1 cellular context compared by ENCODE assay signal in the genomic region with DNA sequence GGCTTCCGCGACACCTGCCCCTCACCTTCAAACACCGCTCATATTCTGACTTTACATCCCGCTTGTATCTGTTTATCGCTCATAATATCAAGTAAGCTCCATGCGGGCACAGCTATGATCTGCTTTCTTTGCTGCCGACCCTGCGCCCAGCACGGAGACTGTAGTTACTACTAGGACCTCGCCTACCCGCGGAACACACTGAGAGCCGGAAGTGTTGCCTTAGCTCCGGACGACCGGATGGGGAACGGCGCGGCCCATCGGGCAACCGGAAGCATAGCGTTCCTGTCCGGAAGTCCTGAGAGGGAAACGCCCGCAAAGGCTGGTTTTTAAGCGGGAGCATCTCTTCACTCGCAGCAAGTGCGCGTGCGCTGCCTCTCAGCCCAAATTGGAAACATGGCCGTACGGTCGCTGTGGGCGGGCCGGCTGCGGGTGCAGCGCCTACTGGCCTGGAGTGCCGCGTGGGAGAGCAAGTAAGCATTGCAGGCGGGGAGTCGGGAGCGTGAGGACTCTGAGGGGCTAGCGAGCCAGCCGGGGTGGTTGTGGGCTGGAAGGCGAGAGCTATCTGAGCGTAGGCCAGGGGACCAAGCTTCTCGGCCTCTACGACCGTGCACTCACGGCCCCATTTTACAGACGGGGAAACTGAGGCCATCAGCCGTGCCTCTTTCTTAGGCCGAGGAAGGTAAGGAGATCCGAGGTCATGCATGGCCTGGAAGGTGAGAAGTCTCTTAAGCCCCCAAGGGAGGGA.
A peak's percentile ranks its signal among the peaks of the same experiment; 100 is the strongest.
TF ChIP-seq lines count a peak whose summit lies in the region.

Gene GRPEL2 (plus strand): TSS at position 353 of the 745 bp plus-strand sequence. CDS start 41 bp downstream, at position 394.

TF ChIP-seq in HepG2, 621 proteins besides CTCF, POLR2A, EP300 and RAD21 (continued from another document):
- TF ChIP-seq, protein P1, sequence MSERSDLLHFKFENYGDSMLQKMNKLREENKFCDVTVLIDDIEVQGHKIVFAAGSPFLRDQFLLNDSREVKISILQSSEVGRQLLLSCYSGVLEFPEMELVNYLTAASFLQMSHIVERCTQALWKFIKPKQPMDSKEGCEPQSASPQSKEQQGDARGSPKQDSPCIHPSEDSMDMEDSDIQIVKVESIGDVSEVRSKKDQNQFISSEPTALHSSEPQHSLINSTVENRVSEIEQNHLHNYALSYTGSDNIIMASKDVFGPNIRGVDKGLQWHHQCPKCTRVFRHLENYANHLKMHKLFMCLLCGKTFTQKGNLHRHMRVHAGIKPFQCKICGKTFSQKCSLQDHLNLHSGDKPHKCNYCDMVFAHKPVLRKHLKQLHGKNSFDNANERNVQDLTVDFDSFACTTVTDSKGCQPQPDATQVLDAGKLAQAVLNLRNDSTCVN (CRISPR knock-in tag; IDR thresholded peaks at IDR 0.05; ENCODE audit: borderline replicate concordance): peak; percentile 41; the same call in 1 of the 2 replicates
- TF ChIP-seq, protein P2, sequence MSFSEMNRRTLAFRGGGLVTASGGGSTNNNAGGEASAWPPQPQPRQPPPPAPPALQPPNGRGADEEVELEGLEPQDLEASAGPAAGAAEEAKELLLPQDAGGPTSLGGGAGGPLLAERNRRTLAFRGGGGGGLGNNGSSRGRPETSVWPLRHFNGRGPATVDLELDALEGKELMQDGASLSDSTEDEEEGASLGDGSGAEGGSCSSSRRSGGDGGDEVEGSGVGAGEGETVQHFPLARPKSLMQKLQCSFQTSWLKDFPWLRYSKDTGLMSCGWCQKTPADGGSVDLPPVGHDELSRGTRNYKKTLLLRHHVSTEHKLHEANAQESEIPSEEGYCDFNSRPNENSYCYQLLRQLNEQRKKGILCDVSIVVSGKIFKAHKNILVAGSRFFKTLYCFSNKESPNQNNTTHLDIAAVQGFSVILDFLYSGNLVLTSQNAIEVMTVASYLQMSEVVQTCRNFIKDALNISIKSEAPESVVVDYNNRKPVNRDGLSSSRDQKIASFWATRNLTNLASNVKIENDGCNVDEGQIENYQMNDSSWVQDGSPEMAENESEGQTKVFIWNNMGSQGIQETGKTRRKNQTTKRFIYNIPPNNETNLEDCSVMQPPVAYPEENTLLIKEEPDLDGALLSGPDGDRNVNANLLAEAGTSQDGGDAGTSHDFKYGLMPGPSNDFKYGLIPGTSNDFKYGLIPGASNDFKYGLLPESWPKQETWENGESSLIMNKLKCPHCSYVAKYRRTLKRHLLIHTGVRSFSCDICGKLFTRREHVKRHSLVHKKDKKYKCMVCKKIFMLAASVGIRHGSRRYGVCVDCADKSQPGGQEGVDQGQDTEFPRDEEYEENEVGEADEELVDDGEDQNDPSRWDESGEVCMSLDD (CRISPR knock-in tag; IDR thresholded peaks at IDR 0.05; ENCODE audit: borderline replicate concordance): no peak
- TF ChIP-seq, protein P3, sequence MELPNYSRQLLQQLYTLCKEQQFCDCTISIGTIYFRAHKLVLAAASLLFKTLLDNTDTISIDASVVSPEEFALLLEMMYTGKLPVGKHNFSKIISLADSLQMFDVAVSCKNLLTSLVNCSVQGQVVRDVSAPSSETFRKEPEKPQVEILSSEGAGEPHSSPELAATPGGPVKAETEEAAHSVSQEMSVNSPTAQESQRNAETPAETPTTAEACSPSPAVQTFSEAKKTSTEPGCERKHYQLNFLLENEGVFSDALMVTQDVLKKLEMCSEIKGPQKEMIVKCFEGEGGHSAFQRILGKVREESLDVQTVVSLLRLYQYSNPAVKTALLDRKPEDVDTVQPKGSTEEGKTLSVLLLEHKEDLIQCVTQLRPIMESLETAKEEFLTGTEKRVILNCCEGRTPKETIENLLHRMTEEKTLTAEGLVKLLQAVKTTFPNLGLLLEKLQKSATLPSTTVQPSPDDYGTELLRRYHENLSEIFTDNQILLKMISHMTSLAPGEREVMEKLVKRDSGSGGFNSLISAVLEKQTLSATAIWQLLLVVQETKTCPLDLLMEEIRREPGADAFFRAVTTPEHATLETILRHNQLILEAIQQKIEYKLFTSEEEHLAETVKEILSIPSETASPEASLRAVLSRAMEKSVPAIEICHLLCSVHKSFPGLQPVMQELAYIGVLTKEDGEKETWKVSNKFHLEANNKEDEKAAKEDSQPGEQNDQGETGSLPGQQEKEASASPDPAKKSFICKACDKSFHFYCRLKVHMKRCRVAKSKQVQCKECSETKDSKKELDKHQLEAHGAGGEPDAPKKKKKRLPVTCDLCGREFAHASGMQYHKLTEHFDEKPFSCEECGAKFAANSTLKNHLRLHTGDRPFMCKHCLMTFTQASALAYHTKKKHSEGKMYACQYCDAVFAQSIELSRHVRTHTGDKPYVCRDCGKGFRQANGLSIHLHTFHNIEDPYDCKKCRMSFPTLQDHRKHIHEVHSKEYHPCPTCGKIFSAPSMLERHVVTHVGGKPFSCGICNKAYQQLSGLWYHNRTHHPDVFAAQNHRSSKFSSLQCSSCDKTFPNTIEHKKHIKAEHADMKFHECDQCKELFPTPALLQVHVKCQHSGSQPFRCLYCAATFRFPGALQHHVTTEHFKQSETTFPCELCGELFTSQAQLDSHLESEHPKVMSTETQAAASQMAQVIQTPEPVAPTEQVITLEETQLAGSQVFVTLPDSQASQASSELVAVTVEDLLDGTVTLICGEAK (IDR thresholded peaks at IDR 0.05): peak; percentile 95
- TF ChIP-seq, protein P3 (CRISPR knock-in tag; IDR thresholded peaks at IDR 0.05): no peak; the same call in 1 of the 2 replicates
- TF ChIP-seq MLLT10 (CRISPR knock-in tag; IDR thresholded peaks at IDR 0.05): no peak
- peak; percentile 83; the same call in 1 of the 2 replicates for TF ChIP-seq ZNF224 (CRISPR knock-in tag; IDR thresholded peaks at IDR 0.05)
- peak; percentile 39; the same call in 1 of the 2 replicates for TF ChIP-seq ETV6 (CRISPR knock-in tag; conservative IDR thresholded peaks at IDR 0.05)
- peak; percentile 58 for TF ChIP-seq AGO2 (optimal IDR thresholded peaks at IDR 0.05; ENCODE audit: low read depth, low read length)
- no peak for TF ChIP-seq SMARCC2 (IDR thresholded peaks at IDR 0.05)
- peak; percentile 90 for TF ChIP-seq ERF (CRISPR knock-in tag; IDR thresholded peaks at IDR 0.05)
- no peak for TF ChIP-seq ZNF737 (CRISPR knock-in tag; IDR thresholded peaks at IDR 0.05; ENCODE audit: borderline replicate concordance)
- peak; percentile 57; the same call in 1 of the 2 replicates for TF ChIP-seq ZNF567 (CRISPR knock-in tag; IDR thresholded peaks at IDR 0.05; ENCODE audit: borderline replicate concordance)
- peak; percentile 94; the same call in 1 of the 2 replicates for TF ChIP-seq ZNF580 (CRISPR knock-in tag; IDR thresholded peaks at IDR 0.05; ENCODE audit: borderline replicate concordance, low read depth)
- peak; percentile 95 for TF ChIP-seq ZNF350 (CRISPR knock-in tag; IDR thresholded peaks at IDR 0.05; ENCODE audit: borderline replicate concordance, low read depth)
- TF ChIP-seq, protein P4, sequence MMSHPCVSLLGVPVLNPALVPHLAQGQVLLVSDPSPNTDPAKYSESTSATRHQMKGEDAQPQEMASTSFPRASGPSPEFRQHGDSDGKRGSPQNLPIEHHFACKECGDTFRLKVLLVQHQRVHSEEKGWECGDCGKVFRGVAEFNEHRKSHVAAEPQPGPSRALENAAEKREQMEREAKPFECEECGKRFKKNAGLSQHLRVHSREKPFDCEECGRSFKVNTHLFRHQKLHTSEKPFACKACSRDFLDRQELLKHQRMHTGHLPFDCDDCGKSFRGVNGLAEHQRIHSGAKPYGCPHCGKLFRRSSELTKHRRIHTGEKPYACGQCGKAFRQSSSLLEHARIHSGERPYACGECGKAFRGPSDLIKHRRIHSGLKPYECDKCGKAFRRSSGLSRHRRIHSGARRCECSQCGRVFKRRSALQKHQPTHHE (CRISPR knock-in tag; IDR thresholded peaks at IDR 0.05; ENCODE audit: borderline replicate concordance): peak; percentile 60; the same call in 1 of the 2 replicates
- TF ChIP-seq ZNF33A (CRISPR knock-in tag; IDR thresholded peaks at IDR 0.05; ENCODE audit: borderline replicate concordance): 0 out of 2 replicates have a peak, but pooled peaks have one; percentile 23
- no peak for TF ChIP-seq ZXDC (CRISPR knock-in tag; IDR thresholded peaks at IDR 0.05)
